23 cellular contexts compared by ENCODE assay signal in the genomic region with DNA sequence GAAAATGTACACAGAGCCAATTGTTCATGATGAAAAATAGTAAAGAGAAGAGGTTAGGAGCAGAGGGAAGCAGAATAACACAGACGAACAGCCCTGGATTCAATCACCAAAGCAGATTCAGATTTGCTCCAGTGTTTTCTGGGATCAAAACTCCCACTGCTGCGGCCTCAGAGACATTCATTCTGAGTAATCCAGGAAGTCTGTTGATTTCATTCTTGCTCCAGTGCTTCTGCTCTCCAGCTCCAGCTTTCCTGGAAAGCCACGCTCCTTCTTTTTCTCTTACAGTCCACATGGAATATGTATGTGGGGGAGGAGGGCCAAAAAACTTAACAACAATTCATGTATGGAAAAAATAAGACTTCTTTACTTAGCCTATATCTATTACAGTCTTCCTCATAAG. TPM values are rescaled to one million over a fixed set of nuclear protein-coding genes. Genes with fewer than 3 reads are reported as not detected.
DNase-seq lines count a peak whose midpoint lies in the region; ATAC-seq lines count a peak whose summit lies in the region.
"Had no signal": no experiment of that assay in that cellular context is flagged by ENCODE, and none has a peak within 500 bp of the region (broad histone marks: within the 10 kb centered on the region; RNA-seq: fewer than 3 reads in every experiment).

No MANE protein-coding gene starts in this region.

- no peaks in the 10 kb centered on the region for H3K9me3 ChIP-seq in GM23248 (ENCODE audit: low read depth)
- H3K9me3 ChIP-seq: neutrophil had no signal

- H3K36me3 ChIP-seq in GM23248 (ENCODE audit: low read depth): no peaks in the 10 kb centered on the region
- H3K36me3 ChIP-seq: neutrophil had no signal

- H3K4me1 ChIP-seq in GM23248 (ENCODE audit: insufficient read depth): peaks cover 37% of the 10 kb centered on the region

- ATAC-seq in sciatic nerve (peak; percentile 49), HG03196 (IDR thresholded peaks at IDR 0.05; ENCODE audit: unreplicated experiment) (no peak)
- ATAC-seq: left ventricle myocardium superior, SK-N-SH treated with all-trans-retinoic acid at 6 μM for 48 hours, WTC11 had no signal

- in situ Hi-C loops in GM23248 (cut with MboI): no loop called here

- H3K79me2 ChIP-seq in GM23248 (ENCODE audit: insufficient read depth): no peaks in the 10 kb centered on the region

- H3K4me2 ChIP-seq in GM23248 (ENCODE audit: unreplicated experiment): peak overlapping the region; percentile 52

- H2AFZ ChIP-seq in GM23248: no peak overlapping the region

- no peak overlapping the region for H3K9ac ChIP-seq in GM23248

- H3K9me2 ChIP-seq in GM23248 (ENCODE audit: insufficient read depth): no peaks in the 10 kb centered on the region

- H4K20me1 ChIP-seq in GM23248 (ENCODE audit: insufficient read depth): no peaks in the 10 kb centered on the region

- intact Hi-C loops in sciatic nerve (cut with DNase I): no loop called here

- H3F3A ChIP-seq in GM23248 (ENCODE audit: insufficient read depth): peaks cover 33% of the 10 kb centered on the region

- H3K4me3 ChIP-seq in GM23248: no peak overlapping the region

- 2 to 10% methylated on average over 3 of the region's 3 CpGs for WGBS in GM23248 (ENCODE audit: low coverage in 1 of 2, low lambda C conversion rate in 2 of 2, missing lambda C conversion rate in 2 of 2), 2 experiments

- H3K27ac ChIP-seq in GM23248: peak overlapping the region; percentile 48
- H3K27ac ChIP-seq: epithelial cell of prostate, neutrophil had no signal

- no peaks in the 10 kb centered on the region for H3K27me3 ChIP-seq in GM23248 (replicated peaks; ENCODE audit: insufficient read depth)
- H3K27me3 ChIP-seq: neutrophil had no signal

- DNase-seq in GM23248: peak; percentile 80
- peak; percentile 42 for DNase-seq in amniotic epithelial cell (ENCODE audit: low read depth)
- DNase-seq in hepatic stellate cell (ENCODE audit: low spot score): peak; percentile 14
- no peak for DNase-seq in sciatic nerve (ENCODE audit: low spot score)
- DNase-seq in NCI-H2171 (lab: John Stamatoyannopoulos, UW): no peak
- DNase-seq in NCI-H1105 treated with DMSO at 0.1 percent for 48 hours (lab: John Stamatoyannopoulos, UW): no peak
- no peak for DNase-seq in hippocampal formation (lab: John Stamatoyannopoulos, UW)
- DNase-seq: activated CD4-positive, alpha-beta memory T cell treated with anti-CD3 and anti-CD28 coated beads, Interleukin-2, amount 10 ng/mL, durations not matched to agents 7 days and 5 days; amygdala; cerebellar nuclear complex; COR-L47; Kasumi-1; left ventricle myocardium superior; NCI-H1092 treated with DMSO at 0.1 percent for 48 hours; NCI-H510A treated with DMSO at 0.1 percent for 48 hours; NK-92 treated with Interleukin-12 subunit alpha and Interleukin-12 subunit beta, amount 100 ng/mL, for 24 hours; stimulated activated CD4-positive, alpha-beta T cell treated with anti-CD3 and anti-CD28 coated beads, Interleukin-4, amount 100 ng/mL, for 1 hour; trophoblast cell had no signal

RNA-seq across cellular contexts. Expression of gene UST, which starts 26.5 kb away (rescaled TPM):
- total RNA-seq in GM23248 (2014; rRNA removed; shearing (Covaris generic)): 23.1 and 23.3 TPM in 2 replicates
- 10.1 and 11.2 TPM in 2 replicates for polyA plus RNA-seq in GM23248 (2016; fragmentation: Nextera tagmentation; extraction: Ambion mirVana)
- 33.1 TPM for total RNA-seq in sciatic nerve

Comparison
In these comparisons a context has a peak if more than half of its experiments do, and no peak if none do; other contexts are left out.
1. DNase-seq: peak in GM23248 (single experiment), amniotic epithelial cell (single experiment) and hepatic stellate cell (single experiment); none in sciatic nerve (single experiment), NCI-H2171 (single experiment), NCI-H1105 treated with DMSO at 0.1 percent for 48 hours (single experiment) and hippocampal formation (0 of 2).